Comparison of ENCODE assay signal across 19 cellular contexts in the genomic region with DNA sequence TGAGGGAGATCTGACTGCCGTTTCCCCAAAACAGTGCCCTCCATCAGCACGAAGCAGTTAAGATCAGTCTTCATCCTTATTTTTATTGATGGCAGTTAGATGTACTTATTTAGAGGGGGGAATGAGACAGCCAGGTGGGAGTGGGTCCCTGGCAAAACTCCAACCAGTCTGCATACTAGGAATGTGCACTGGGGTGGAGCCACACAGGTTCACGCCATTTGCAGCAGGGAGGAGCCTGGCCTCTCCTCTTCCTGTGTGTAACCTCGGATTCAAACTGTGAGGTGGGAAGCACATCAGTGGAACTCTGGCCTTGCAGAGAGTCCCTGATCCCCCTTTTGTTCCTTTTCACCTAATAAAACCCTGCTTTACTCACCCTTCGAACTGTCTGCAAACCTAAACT.
DNase-seq lines count a peak whose midpoint lies in the region; ATAC-seq and TF ChIP-seq lines count a peak whose summit lies in the region.
"Had no signal": no experiment of that assay in that cellular context is flagged by ENCODE, and none has a peak within 500 bp of the region (broad histone marks: within the 10 kb centered on the region; RNA-seq: fewer than 3 reads in every experiment).

No MANE protein-coding gene starts in this region.

- no peak overlapping the region for H3K56ac ChIP-seq in H9 (ENCODE audit: insufficient read length, low read depth, low read length)

- H3K79me2 ChIP-seq in H9 (ENCODE audit: insufficient read depth, low read length), result no peaks in the 10 kb centered on the region
- no peaks in the 10 kb centered on the region for H3K79me2 ChIP-seq in SK-N-SH (ENCODE audit: insufficient read depth)

- H3K36me3 Mint-ChIP-seq in H9 (ENCODE audit: insufficient read depth in 1 of 3, low read depth in 3 of 3), result peaks cover 2 to 21% (median 16%) of the 10 kb centered on the region in 3 experiments; a peak in 6 of 7 replicates
- H3K36me3 Mint-ChIP-seq: CD4-positive, CD25-positive, alpha-beta regulatory T cell; CD8-positive, alpha-beta memory T cell; IgD-negative memory B cell had no signal

- H2AK5ac ChIP-seq in H9 (ENCODE audit: insufficient read length, low read length), result no peak overlapping the region

- H3T11ph ChIP-seq in H9 (ENCODE audit: low read length), result no peak overlapping the region

- no peak overlapping the region for H3K27ac ChIP-seq in H9 (ENCODE audit: insufficient read length, low read depth, low read length)
- no peak overlapping the region for H3K27ac ChIP-seq in SK-N-SH (ENCODE audit: low read depth in 2 of 2, low read length in 1 of 2)
- H3K27ac ChIP-seq: GM23248 had no signal

- H3K9ac ChIP-seq in H9 (ENCODE audit: extremely low read depth, insufficient read length, low read length) (no peak overlapping the region), SK-N-SH (no peak overlapping the region)
- H3K9ac ChIP-seq: GM23248 had no signal

- H3K36me3 ChIP-seq in SK-N-SH (replicated peaks in 1 of 2; ENCODE audit: control insufficient read depth in 1 of 2, insufficient read depth in 2 of 2, low read length in 1 of 2), result no peaks in the 10 kb centered on the region
- H3K36me3 ChIP-seq: BE2C had no signal

- ATAC-seq in stimulated activated naive CD8-positive, alpha-beta T cell treated with anti-CD3 and anti-CD28 coated beads, Interleukin-15, amount 100 ng/mL, for 72 hours, result no peak
- ATAC-seq: HepG2 had no signal

- H3F3A ChIP-seq in SK-N-SH (replicated peaks; ENCODE audit: insufficient read depth), result no peaks in the 10 kb centered on the region

- H3K14ac ChIP-seq in H9 (ENCODE audit: insufficient read depth, low read length), result no peak overlapping the region

- no peak overlapping the region for H3K4me2 ChIP-seq in H9 (ENCODE audit: insufficient read depth, insufficient read length, low read length)
- no peak overlapping the region for H3K4me2 ChIP-seq in SK-N-SH

- peak overlapping the region in 2 of 3 experiments; percentile 30 to 53; a peak in 3 of 7 replicates for H3K27ac Mint-ChIP-seq in H9
- no peak overlapping the region for H3K27ac Mint-ChIP-seq in stimulated activated naive CD8-positive, alpha-beta T cell treated with anti-CD3 and anti-CD28 coated beads, Interleukin-15, amount 100 ng/mL, for 72 hours
- H3K27ac Mint-ChIP-seq: CD4-positive, CD25-positive, alpha-beta regulatory T cell; CD8-positive, alpha-beta memory T cell; IgD-negative memory B cell had no signal

- H3K27me3 Mint-ChIP-seq in H9 (ENCODE audit: low read depth), result no peaks in the 10 kb centered on the region
- no peaks in the 10 kb centered on the region for H3K27me3 Mint-ChIP-seq in stimulated activated naive CD8-positive, alpha-beta T cell treated with anti-CD3 and anti-CD28 coated beads, Interleukin-15, amount 100 ng/mL, for 72 hours
- H3K27me3 Mint-ChIP-seq: CD4-positive, CD25-positive, alpha-beta regulatory T cell; IgD-negative memory B cell had no signal

- H2AFZ ChIP-seq in H9 (ENCODE audit: low read length) (no peak overlapping the region), SK-N-SH (ENCODE audit: low read depth) (no peak overlapping the region)
- H2AFZ ChIP-seq: GM23248 had no signal

- no peak overlapping the region for H2BK20ac ChIP-seq in H9 (ENCODE audit: low read depth, low read length, poor library complexity, severe bottlenecking)

- POLR2A ChIA-PET in SK-N-SH (lab: Yijun Ruan, JAX), result no interaction called here

- DNase-seq in H9 (peak; percentile 58), ecto neural progenitor cell (ENCODE audit: low spot score) (peak; percentile 45), left kidney (ENCODE audit: low read depth, low spot score) (peak; percentile 0), hepatic stellate cell (ENCODE audit: low spot score) (no peak), SK-N-SH (no peak)
- no peak for DNase-seq in stimulated activated naive CD8-positive, alpha-beta T cell treated with anti-CD3 and anti-CD28 coated beads, Interleukin-15, amount 100 ng/mL, for 72 hours
- DNase-seq: BE2C; C1 segment of cervical spinal cord; CD4-positive, CD25-positive, alpha-beta regulatory T cell; CD8-positive, alpha-beta memory T cell; COR-L47; DMS 273 treated with DMSO at 0.1 percent for 48 hours; DMS53; DND-41; EL; GM23248; H7 had no signal

- H4K91ac ChIP-seq in H9 (ENCODE audit: insufficient read length, low read depth, low read length), result no peak overlapping the region

- H2BK5ac ChIP-seq in H9 (ENCODE audit: insufficient read length, low read length), result no peak overlapping the region

- H2BK12ac ChIP-seq in H9 (ENCODE audit: insufficient read length, low read depth, low read length), result no peak overlapping the region

- H3K27me3 ChIP-seq in H9 (ENCODE audit: insufficient read depth, low read length) (no peaks in the 10 kb centered on the region), SK-N-SH (ENCODE audit: insufficient read depth) (no peaks in the 10 kb centered on the region)
- H3K27me3 ChIP-seq: BE2C had no signal

- TF ChIP-seq EP300 in SK-N-SH (IDR thresholded peaks at IDR 0.05; ENCODE audit: borderline replicate concordance in 1 of 2, low read depth in 1 of 2, low read length in 1 of 2), result no peak

- H3K4me3 ChIP-seq in SK-N-SH (ENCODE audit: low read depth in 2 of 2, low read length in 1 of 2), result no peak overlapping the region
- H3K4me3 ChIP-seq: GM23248 had no signal

- no peaks in the 10 kb centered on the region for H3K23me2 ChIP-seq in H9 (ENCODE audit: insufficient read length, low read depth, low read length, poor library complexity, severe bottlenecking)

- H4K8ac ChIP-seq in H9 (replicated peaks; ENCODE audit: insufficient read length, low read depth, low read length), result no peak overlapping the region

- TF ChIP-seq RAD21 in SK-N-SH (IDR thresholded peaks at IDR 0.05; ENCODE audit: low read length), result no peak

- no peaks in the 10 kb centered on the region for H3K79me1 ChIP-seq in H9 (ENCODE audit: insufficient read depth, low read depth, low read length, poor library complexity, severe bottlenecking)

- no peaks in the 10 kb centered on the region for H3K9me2 ChIP-seq in SK-N-SH

- H3K4me1 ChIP-seq in H9 (ENCODE audit: insufficient read depth, low read length) (peaks cover 4% of the 10 kb centered on the region), SK-N-SH (ENCODE audit: control insufficient read depth in 1 of 2, insufficient read depth in 2 of 2, low read depth in 1 of 2, low read length in 1 of 2) (no peaks in the 10 kb centered on the region)
- H3K4me1 ChIP-seq: BE2C had no signal

- H3K4me1 Mint-ChIP-seq in H9, result peaks cover 14 to 19% of the 10 kb centered on the region in 2 experiments
- no peaks in the 10 kb centered on the region for H3K4me1 Mint-ChIP-seq in stimulated activated naive CD8-positive, alpha-beta T cell treated with anti-CD3 and anti-CD28 coated beads, Interleukin-15, amount 100 ng/mL, for 72 hours
- H3K4me1 Mint-ChIP-seq: CD4-positive, CD25-positive, alpha-beta regulatory T cell; CD8-positive, alpha-beta memory T cell; IgD-negative memory B cell had no signal

- H3K9me3 ChIP-seq in H9 (ENCODE audit: control insufficient read depth, low read depth, low read length), result no peaks in the 10 kb centered on the region
- H3K9me3 ChIP-seq in SK-N-SH, result no peaks in the 10 kb centered on the region
- H3K9me3 ChIP-seq: BE2C had no signal

- H3K18ac ChIP-seq in H9 (ENCODE audit: insufficient read length, low read depth, low read length), result no peak overlapping the region

- no peak overlapping the region for H3K4ac ChIP-seq in H9 (ENCODE audit: low read depth, low read length)

- TF ChIP-seq CTCF in H9 (conservative IDR thresholded peaks at IDR 0.05) (no peak), SK-N-SH (IDR thresholded peaks at IDR 0.05) (no peak)

- H4K20me1 ChIP-seq in H9 (ENCODE audit: control insufficient read depth, insufficient read depth, insufficient read length) (no peaks in the 10 kb centered on the region), SK-N-SH (ENCODE audit: insufficient read depth) (no peaks in the 10 kb centered on the region)

- peaks cover 8 to 16% of the 10 kb centered on the region in 2 experiments; a peak in 3 of 5 replicates for H3K9me3 Mint-ChIP-seq in H9
- no peaks in the 10 kb centered on the region for H3K9me3 Mint-ChIP-seq in stimulated activated naive CD8-positive, alpha-beta T cell treated with anti-CD3 and anti-CD28 coated beads, Interleukin-15, amount 100 ng/mL, for 72 hours

- no CpG with 5 or more reads among the region's 5 CpGs for WGBS in H9 (ENCODE audit: extremely low coverage, insufficient read length, low lambda C conversion rate)
- WGBS in SK-N-SH (ENCODE audit: low lambda C conversion rate), result 3% methylated on average over 5 of the region's 5 CpGs

- H3K23ac ChIP-seq in H9 (ENCODE audit: insufficient read length, low read depth, low read length), result no peak overlapping the region

- no peak overlapping the region for H3K4me3 Mint-ChIP-seq in H9
- H3K4me3 Mint-ChIP-seq in stimulated activated naive CD8-positive, alpha-beta T cell treated with anti-CD3 and anti-CD28 coated beads, Interleukin-15, amount 100 ng/mL, for 72 hours, result no peak overlapping the region
- H3K4me3 Mint-ChIP-seq: CD4-positive, CD25-positive, alpha-beta regulatory T cell; CD8-positive, alpha-beta memory T cell; IgD-negative memory B cell had no signal

- H4K5ac ChIP-seq in H9 (ENCODE audit: insufficient read length, low read depth, low read length), result no peak overlapping the region

- no peak overlapping the region for H2BK15ac ChIP-seq in H9 (ENCODE audit: low read depth, low read length)

- CTCF ChIA-PET in SK-N-SH (lab: Yijun Ruan, JAX), result no interaction called here

- H2BK120ac ChIP-seq in H9 (ENCODE audit: low read depth, low read length, poor library complexity, severe bottlenecking), result no peak overlapping the region

TF ChIP-seq in SK-N-SH, 30 proteins besides CTCF, POLR2A, EP300 and RAD21:
- TF ChIP-seq JUND (IDR thresholded peaks at IDR 0.05) (no peak), NRF1 (IDR thresholded peaks at IDR 0.05; ENCODE audit: low read depth, low read length) (no peak), RXRA (IDR thresholded peaks at IDR 0.05; ENCODE audit: borderline replicate concordance, low read depth) (no peak), SIN3A (IDR thresholded peaks at IDR 0.05; ENCODE audit: borderline replicate concordance, low read depth, low read length) (no peak)
- TF ChIP-seq, protein P1, sequence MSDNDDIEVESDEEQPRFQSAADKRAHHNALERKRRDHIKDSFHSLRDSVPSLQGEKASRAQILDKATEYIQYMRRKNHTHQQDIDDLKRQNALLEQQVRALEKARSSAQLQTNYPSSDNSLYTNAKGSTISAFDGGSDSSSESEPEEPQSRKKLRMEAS (IDR thresholded peaks at IDR 0.05; ENCODE audit: low read depth), result no peak

Comparison
In these comparisons a context has a peak if more than half of its experiments do, and no peak if none do; other contexts are left out.
1. DNase-seq: peak in H9 (single experiment), ecto neural progenitor cell (single experiment) and left kidney (single experiment); none in hepatic stellate cell (single experiment), SK-N-SH (single experiment) and stimulated activated naive CD8-positive, alpha-beta T cell treated with anti-CD3 and anti-CD28 coated beads, Interleukin-15, amount 100 ng/mL, for 72 hours (0 of 2).
2. H3K27ac Mint-ChIP-seq: peak in H9 (2 of 3); none in stimulated activated naive CD8-positive, alpha-beta T cell treated with anti-CD3 and anti-CD28 coated beads, Interleukin-15, amount 100 ng/mL, for 72 hours (0 of 2).